In the genomic region with DNA sequence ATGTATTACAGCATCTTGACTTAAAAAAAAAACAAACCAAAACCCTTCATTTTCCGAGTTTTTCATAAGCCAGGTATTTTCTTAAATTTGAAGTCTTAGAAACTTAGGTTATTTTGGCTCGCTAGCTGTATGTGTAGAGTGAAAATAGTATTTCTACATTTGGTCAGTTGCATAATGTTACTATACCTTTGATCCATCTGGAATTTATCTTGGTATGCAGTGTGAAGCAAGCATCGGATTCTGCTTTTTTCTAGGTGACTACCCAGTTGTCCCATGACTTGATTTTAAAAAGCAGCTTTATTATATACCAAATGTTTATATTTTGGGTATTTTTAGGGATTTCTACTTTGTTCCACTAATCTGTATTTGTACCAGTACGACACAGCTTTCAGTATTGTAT, we compare ENCODE assay signal across 24 cellular contexts.
"Had no signal": no experiment of that assay in that cellular context is flagged by ENCODE, and none has a peak within 500 bp of the region (broad histone marks: within the 10 kb centered on the region; RNA-seq: fewer than 3 reads in every experiment).

No MANE protein-coding gene starts in this region.

- H3K4me1 ChIP-seq: pancreas had no signal

- H3K36me3 ChIP-seq: pancreas, thyroid gland had no signal

- FAIRE-seq: keratinocyte, pancreas had no signal

- H3K27me3 ChIP-seq: esophagus squamous epithelium, foreskin keratinocyte, gastroesophageal sphincter, heart left ventricle, pancreas, stomach, thyroid gland, vagina had no signal

- H3K9me3 ChIP-seq: esophagus squamous epithelium, gastroesophageal sphincter, heart left ventricle, pancreas, stomach, thyroid gland, vagina had no signal

- ATAC-seq: foreskin keratinocyte; gastroesophageal sphincter; heart left ventricle; natural killer cell; pancreas; sciatic nerve; stimulated activated effector memory CD8-positive, alpha-beta T cell treated with anti-CD3 and anti-CD28 coated beads, Interleukin-12 subunit alpha, Interleukin-12 subunit beta, amount 100 ng/mL, for 72 hours had no signal

- H3K4me3 ChIP-seq: coronary artery, esophagus squamous epithelium, gastroesophageal sphincter, heart left ventricle, lung, pancreas, stomach, thyroid gland, vagina had no signal

- DNase-seq: dermis blood vessel endothelial cell; effector memory CD4-positive, alpha-beta T cell; erythroblast; esophagus squamous epithelium; foreskin keratinocyte; heart left ventricle; hypothalamus; immature natural killer cell; natural killer cell; occipital lobe; pancreas; retina; stimulated activated CD4-positive, alpha-beta T cell treated with anti-CD3 and anti-CD28 coated beads, Interleukin-2, amount 100 ng/mL, for 24 hours; stimulated activated CD4-positive, alpha-beta T cell treated with anti-CD3 and anti-CD28 coated beads, Interleukin-4, amount 100 ng/mL, for 24 hours; stimulated activated naive CD4-positive, alpha-beta T cell treated with Interleukin-2 at 50 U/mL for 16 hours; stomach; thyroid gland had no signal

- H3K27ac ChIP-seq: coronary artery, foreskin keratinocyte, gastroesophageal sphincter, heart left ventricle, pancreas, stomach, thyroid gland, vagina had no signal
